In genomic region chr16:82157836-82158235, GRCh38 we compare ENCODE assay signal across 1 cellular context.
TF ChIP-seq lines count a peak whose summit lies in the region.

No MANE protein-coding gene starts in this region.

TF ChIP-seq in GM23338, 12 proteins besides CTCF, POLR2A, EP300 and RAD21 (continued from another document):
- TF ChIP-seq REST (IDR thresholded peaks at IDR 0.05; ENCODE audit: unreplicated experiment) (no peak), STAT1 (IDR thresholded peaks at IDR 0.05; ENCODE audit: unreplicated experiment) (no peak)
